In genomic region chrX:15016051-15016450, GRCh38 we compare ENCODE assay signal across 23 cellular contexts.
DNase-seq lines count a peak whose midpoint lies in the region; ATAC-seq and TF ChIP-seq lines count a peak whose summit lies in the region.
"Had no signal": no experiment of that assay in that cellular context is flagged by ENCODE, and none has a peak within 500 bp of the region (broad histone marks: within the 10 kb centered on the region; RNA-seq: fewer than 3 reads in every experiment).

No MANE protein-coding gene starts in this region.

- no peak for TF ChIP-seq CTCF in OCI-LY3 (IDR thresholded peaks at IDR 0.05; ENCODE audit: low read depth, low read length)
- TF ChIP-seq CTCF in endothelial cell (IDR thresholded peaks at IDR 0.05; ENCODE audit: unreplicated experiment) = no peak

- ATAC-seq in HG02571 (IDR thresholded peaks at IDR 0.05; ENCODE audit: unreplicated experiment) = no peak
- ATAC-seq in HG02759 (IDR thresholded peaks at IDR 0.05; ENCODE audit: unreplicated experiment) = no peak
- ATAC-seq: HCT116, HepG2, K562 had no signal

- 0 out of 2 replicates have a peak overlapping the region, but pooled peaks have one; percentile 13 for H3K4me3 ChIP-seq in OCI-LY3 (ENCODE audit: low read length)
- H3K4me3 ChIP-seq: K562, Peyer's patch had no signal

- H3K27me3 Mint-ChIP-seq in endothelial cell (ENCODE audit: unreplicated experiment) = no peaks in the 10 kb centered on the region
- H3K27me3 Mint-ChIP-seq: CD8-positive, alpha-beta memory T cell had no signal

- H3K9ac ChIP-seq in OCI-LY3 (ENCODE audit: low read length) = no peak overlapping the region

- H3K4me2 ChIP-seq in OCI-LY3 (ENCODE audit: low read length) = peak overlapping the region; percentile 42

- peaks cover 17% of the 10 kb centered on the region for H3K4me1 ChIP-seq in OCI-LY3 (ENCODE audit: low read length)
- H3K4me1 ChIP-seq: BE2C, Peyer's patch had no signal

- H3K27ac ChIP-seq in OCI-LY3 (ENCODE audit: low read length) = 0 out of 2 replicates have a peak overlapping the region, but pooled peaks have one; percentile 34
- H3K27ac ChIP-seq: Peyer's patch had no signal

- no peak overlapping the region for H3K4me3 Mint-ChIP-seq in endothelial cell (ENCODE audit: unreplicated experiment)
- H3K4me3 Mint-ChIP-seq: CD14-positive monocyte; CD8-positive, alpha-beta memory T cell had no signal

- no peaks in the 10 kb centered on the region for H3K79me2 ChIP-seq in OCI-LY3 (ENCODE audit: low read length)

- no peaks in the 10 kb centered on the region for H3K4me1 Mint-ChIP-seq in endothelial cell (ENCODE audit: unreplicated experiment)
- H3K4me1 Mint-ChIP-seq: CD14-positive monocyte; CD8-positive, alpha-beta memory T cell had no signal

- no peaks in the 10 kb centered on the region for H3K27me3 ChIP-seq in OCI-LY3 (ENCODE audit: low read depth, low read length)
- H3K27me3 ChIP-seq: BE2C, Peyer's patch had no signal

- no peaks in the 10 kb centered on the region for H3K36me3 ChIP-seq in OCI-LY3 (replicated peaks; ENCODE audit: low read depth, low read length)
- H3K36me3 ChIP-seq: BE2C, Peyer's patch had no signal

- H3K9me3 ChIP-seq in OCI-LY3 (ENCODE audit: insufficient read depth, low read length) = no peaks in the 10 kb centered on the region
- H3K9me3 ChIP-seq: BE2C, Peyer's patch had no signal

- no peak overlapping the region for H2AFZ ChIP-seq in OCI-LY3 (ENCODE audit: low read depth, low read length)

- H3K27ac Mint-ChIP-seq in endothelial cell (ENCODE audit: unreplicated experiment) = no peak overlapping the region
- H3K27ac Mint-ChIP-seq: CD14-positive monocyte; CD8-positive, alpha-beta memory T cell had no signal

- H3K36me3 Mint-ChIP-seq in endothelial cell (ENCODE audit: low read depth, unreplicated experiment) = no peaks in the 10 kb centered on the region
- H3K36me3 Mint-ChIP-seq: CD14-positive monocyte; CD8-positive, alpha-beta memory T cell had no signal

- no peaks in the 10 kb centered on the region for H3K9me3 Mint-ChIP-seq in endothelial cell (ENCODE audit: unreplicated experiment)
- H3K9me3 Mint-ChIP-seq: CD8-positive, alpha-beta memory T cell had no signal

- no peaks in the 10 kb centered on the region for H4K20me1 ChIP-seq in OCI-LY3 (ENCODE audit: insufficient read depth, low read length)

- DNase-seq in EH (ENCODE audit: low read depth) (peak; percentile 15), ELR (ENCODE audit: low read depth) (peak; percentile 16), iris pigment epithelial cell (ENCODE audit: low read depth) (peak; percentile 7), endothelial cell (ENCODE audit: low spot score) (no peak)
- DNase-seq: BE2C; Calu3; CD8-positive, alpha-beta memory T cell; DND-41; Kasumi-1; NCI-H1694; NCI-H2029 treated with DMSO at 0.1 percent for 48 hours; NCI-H446 treated with DMSO at 0.1 percent for 48 hours; NCI-H526 treated with DMSO at 0.1 percent for 48 hours; Peyer's patch; SHP77 treated with DMSO at 0.1 percent for 48 hours; T-helper 1 cell had no signal
